ENCODE assay signal across 8 cellular contexts in the genomic region with DNA sequence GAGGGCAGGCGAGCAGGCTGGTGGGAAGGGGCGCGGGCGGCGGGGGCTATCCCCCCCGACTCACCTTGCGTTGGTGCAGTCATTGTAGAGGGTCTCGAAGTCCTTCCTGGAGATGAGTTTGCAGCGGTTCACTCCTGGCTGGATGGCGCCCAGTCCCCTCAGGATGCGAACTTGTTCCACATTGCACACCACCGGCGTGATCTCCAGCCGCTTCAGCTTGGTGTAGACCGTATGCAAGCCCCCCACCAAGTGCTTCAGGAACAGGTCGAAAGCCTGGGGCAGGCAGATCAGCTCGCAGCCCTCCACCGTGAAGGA. TPM values are rescaled to one million over a fixed set of nuclear protein-coding genes. Genes with fewer than 3 reads are reported as not detected.
DNase-seq lines count a peak whose midpoint lies in the region; FAIRE-seq and TF ChIP-seq lines count a peak whose summit lies in the region.

No MANE protein-coding gene starts in this region.

- peak overlapping the region; percentile 60 to 93 (median 90) for H3K27ac ChIP-seq in spleen
- no peak overlapping the region for H3K27ac ChIP-seq in CD4-positive, alpha-beta memory T cell (ENCODE audit: low read depth, low read length)

- no peaks in the 10 kb centered on the region for H3K9me3 Mint-ChIP-seq in activated T-helper 2 cell treated with anti-CD3 and anti-CD28 coated beads, Interferon-gamma antibody, Interleukin-2, Interleukin-4, amounts not matched to agents 10 μg/mL and 5 μg/mL and 100 μg/mL, durations not matched to agents 14 hours and 24 hours and 36 hours
- peaks cover 0 to 12% (median 4%) of the 10 kb centered on the region in 8 donors for H3K9me3 Mint-ChIP-seq in CD4-positive, alpha-beta memory T cell

- POLR2A ChIA-PET in CD4-positive, alpha-beta memory T cell (lab: Charles Lee; ENCODE audit: partially characterized antibody), result no interaction called here

- intact Hi-C loops in activated T-helper 2 cell treated with anti-CD3 and anti-CD28 coated beads, Interferon-gamma antibody, Interleukin-2, Interleukin-4, amounts not matched to agents 10 μg/mL and 5 μg/mL and 100 μg/mL, durations not matched to agents 14 hours and 24 hours and 36 hours (cut with micrococcal nuclease), result loop anchor here (5.0 kb wide), 1 partner anchor 39 kb away; no protein-coding TSS in a partner anchor
- intact Hi-C loops in spleen (cut with DNase I; ENCODE audit: low total_unique reads), result no loop called here
- intact Hi-C loops in CD4-positive, alpha-beta memory T cell (cut with micrococcal nuclease), result no loop called here

- peak overlapping the region; percentile 87 for H3K4me3 ChIP-seq in iPS-15b (ENCODE audit: low read depth, low read length)
- H3K4me3 ChIP-seq in spleen, result peak overlapping the region; percentile 61 to 86 (median 79)
- H3K4me3 ChIP-seq in CD4-positive, alpha-beta memory T cell (ENCODE audit: low read length in 2 of 2), result no peak overlapping the region

- H3K9ac ChIP-seq in iPS-15b (ENCODE audit: low read depth, low read length), result no peak overlapping the region

- H3K4me1 Mint-ChIP-seq in activated T-helper 2 cell treated with anti-CD3 and anti-CD28 coated beads, Interferon-gamma antibody, Interleukin-2, Interleukin-4, amounts not matched to agents 10 μg/mL and 5 μg/mL and 100 μg/mL, durations not matched to agents 14 hours and 24 hours and 36 hours (ENCODE audit: low read depth), result peaks cover 21% of the 10 kb centered on the region
- H3K4me1 Mint-ChIP-seq in CD4-positive, alpha-beta memory T cell, result peaks cover 8 to 20% (median 13%) of the 10 kb centered on the region in 4 donors

- WGBS in spleen, 5 donors, result 0 to 2% (median 2%) methylated on average over 9 to 18 of the region's 18 CpGs

- no peaks in the 10 kb centered on the region for H3K36me3 Mint-ChIP-seq in activated T-helper 2 cell treated with anti-CD3 and anti-CD28 coated beads, Interferon-gamma antibody, Interleukin-2, Interleukin-4, amounts not matched to agents 10 μg/mL and 5 μg/mL and 100 μg/mL, durations not matched to agents 14 hours and 24 hours and 36 hours (ENCODE audit: low read depth)
- no peaks in the 10 kb centered on the region for H3K36me3 Mint-ChIP-seq in CD4-positive, alpha-beta memory T cell

- H3K27ac Mint-ChIP-seq in activated T-helper 2 cell treated with anti-CD3 and anti-CD28 coated beads, Interferon-gamma antibody, Interleukin-2, Interleukin-4, amounts not matched to agents 10 μg/mL and 5 μg/mL and 100 μg/mL, durations not matched to agents 14 hours and 24 hours and 36 hours, result no peak overlapping the region
- H3K27ac Mint-ChIP-seq in CD4-positive, alpha-beta memory T cell, result no peak overlapping the region

- CTCF ChIA-PET in CD4-positive, alpha-beta memory T cell (lab: Charles Lee; ENCODE audit: partially characterized antibody), result no interaction called here

- H3K27me3 Mint-ChIP-seq in activated T-helper 2 cell treated with anti-CD3 and anti-CD28 coated beads, Interferon-gamma antibody, Interleukin-2, Interleukin-4, amounts not matched to agents 10 μg/mL and 5 μg/mL and 100 μg/mL, durations not matched to agents 14 hours and 24 hours and 36 hours (ENCODE audit: low read depth), result peaks cover 76% of the 10 kb centered on the region
- peaks cover 25 to 31% of the 10 kb centered on the region in 2 donors for H3K27me3 Mint-ChIP-seq in CD4-positive, alpha-beta memory T cell

- no peak for TF ChIP-seq CTCF in spleen (IDR thresholded peaks at IDR 0.05 in 8 of 11, conservative IDR thresholded peaks at IDR 0.05 in 3 of 11)
- TF ChIP-seq CTCF in D721Med (IDR thresholded peaks at IDR 0.05; ENCODE audit: insufficient read depth, missing control alignments), result no peak

- H3K4me1 ChIP-seq in iPS-15b (ENCODE audit: control insufficient read depth, insufficient read depth, low read length), result peaks cover 6% of the 10 kb centered on the region
- H3K4me1 ChIP-seq in spleen, result peaks cover 0 to 68% (median 28%) of the 10 kb centered on the region in 6 donors
- H3K4me1 ChIP-seq in CD4-positive, alpha-beta memory T cell (ENCODE audit: insufficient read depth, low read length), result no peaks in the 10 kb centered on the region

- FAIRE-seq in D721Med (lab: Jason Lieb, UNC), result no peak

- DNase-seq in stimulated activated CD4-positive, alpha-beta T cell treated with anti-CD3 and anti-CD28 coated beads, Interleukin-4, amount 100 ng/mL, for 1 hour, result peak; percentile 4
- DNase-seq in stimulated activated CD4-positive, alpha-beta T cell treated with anti-CD3 and anti-CD28 coated beads, Interleukin-1b, Interleukin-23, amount 100 ng/mL, for 48 hours, result no peak
- DNase-seq in activated T-helper 2 cell treated with anti-CD3 and anti-CD28 coated beads, Interferon-gamma antibody, Interleukin-2, Interleukin-4, amounts not matched to agents 10 μg/mL and 5 μg/mL and 100 μg/mL, durations not matched to agents 14 hours and 24 hours and 36 hours (ENCODE audit: low spot score), result no peak
- peak; percentile 82 for DNase-seq in spleen
- no peak for DNase-seq in NCI-H2171 treated with DMSO at 0.1 percent for 48 hours (lab: John Stamatoyannopoulos, UW)
- DNase-seq in CD4-positive, alpha-beta memory T cell, result no peak
- no peak for DNase-seq in D721Med (ENCODE audit: insufficient read length, low spot score)

- H3K27me3 ChIP-seq in iPS-15b (ENCODE audit: control insufficient read depth, insufficient read depth, low read length) (peaks cover 69% of the 10 kb centered on the region), spleen (replicated peaks in 1 of 7) (peaks cover 0 to 43% (median 15%) of the 10 kb centered on the region in 7 donors)
- H3K27me3 ChIP-seq in CD4-positive, alpha-beta memory T cell (ENCODE audit: insufficient read depth, low read length), result peaks cover 13% of the 10 kb centered on the region

- H3K36me3 ChIP-seq in iPS-15b (ENCODE audit: control insufficient read depth, insufficient read depth, low read length) (no peaks in the 10 kb centered on the region), spleen (no peaks in the 10 kb centered on the region)
- no peaks in the 10 kb centered on the region for H3K36me3 ChIP-seq in CD4-positive, alpha-beta memory T cell (ENCODE audit: insufficient read depth, low read length)

- no peaks in the 10 kb centered on the region for H3K9me3 ChIP-seq in iPS-15b (ENCODE audit: control insufficient read depth, insufficient read depth, low read length)
- H3K9me3 ChIP-seq in spleen, result no peaks in the 10 kb centered on the region
- no peaks in the 10 kb centered on the region for H3K9me3 ChIP-seq in CD4-positive, alpha-beta memory T cell (ENCODE audit: control insufficient read depth in 1 of 2, low read length in 2 of 2)

- TF ChIP-seq POLR2A in spleen (IDR thresholded peaks at IDR 0.05), result no peak

- peak overlapping the region; percentile 60 for H3K4me3 Mint-ChIP-seq in activated T-helper 2 cell treated with anti-CD3 and anti-CD28 coated beads, Interferon-gamma antibody, Interleukin-2, Interleukin-4, amounts not matched to agents 10 μg/mL and 5 μg/mL and 100 μg/mL, durations not matched to agents 14 hours and 24 hours and 36 hours (ENCODE audit: low read depth)
- peak overlapping the region in 3 of 8 donors; percentile 26 to 51 (median 46) for H3K4me3 Mint-ChIP-seq in CD4-positive, alpha-beta memory T cell

RNA-seq across cellular contexts. Expression of a gene that starts 1.2 kb away (rescaled TPM):
- not detected in 2 replicates for total RNA-seq in activated T-helper 2 cell treated with anti-CD3 and anti-CD28 coated beads, Interferon-gamma antibody, Interleukin-2, Interleukin-4, amounts not matched to agents 10 μg/mL and 5 μg/mL and 100 μg/mL, durations not matched to agents 14 hours and 24 hours and 36 hours
- total RNA-seq in spleen, result 10 to 100 TPM in 6 of 7 donors, 1 to 10 TPM in 1; 8.8 to 18.9 (median 15.8) TPM
- polyA plus RNA-seq in spleen, result 1 to 10 TPM in 2 of 3 donors, under 1 TPM in 1; 0.80 to 3.3 (median 1.0) TPM
- total RNA-seq in CD4-positive, alpha-beta memory T cell, result not detected
- not detected for polyA plus RNA-seq in CD4-positive, alpha-beta memory T cell

Comparison
In these comparisons a context has a peak if more than half of its experiments do, and no peak if none do; other contexts are left out.
1. DNase-seq: peak in stimulated activated CD4-positive, alpha-beta T cell treated with anti-CD3 and anti-CD28 coated beads, Interleukin-4, amount 100 ng/mL, for 1 hour (single experiment) and spleen (single experiment); none in stimulated activated CD4-positive, alpha-beta T cell treated with anti-CD3 and anti-CD28 coated beads, Interleukin-1b, Interleukin-23, amount 100 ng/mL, for 48 hours (single experiment), activated T-helper 2 cell treated with anti-CD3 and anti-CD28 coated beads, Interferon-gamma antibody, Interleukin-2, Interleukin-4, amounts not matched to agents 10 μg/mL and 5 μg/mL and 100 μg/mL, durations not matched to agents 14 hours and 24 hours and 36 hours (single experiment), NCI-H2171 treated with DMSO at 0.1 percent for 48 hours (single experiment), CD4-positive, alpha-beta memory T cell (0 of 5) and D721Med (single experiment).
2. H3K4me3 ChIP-seq: peak in iPS-15b (single experiment) and spleen (8 of 8); none in CD4-positive, alpha-beta memory T cell (0 of 2).